ENCODE assay signal across 8 cellular contexts in the genomic region with DNA sequence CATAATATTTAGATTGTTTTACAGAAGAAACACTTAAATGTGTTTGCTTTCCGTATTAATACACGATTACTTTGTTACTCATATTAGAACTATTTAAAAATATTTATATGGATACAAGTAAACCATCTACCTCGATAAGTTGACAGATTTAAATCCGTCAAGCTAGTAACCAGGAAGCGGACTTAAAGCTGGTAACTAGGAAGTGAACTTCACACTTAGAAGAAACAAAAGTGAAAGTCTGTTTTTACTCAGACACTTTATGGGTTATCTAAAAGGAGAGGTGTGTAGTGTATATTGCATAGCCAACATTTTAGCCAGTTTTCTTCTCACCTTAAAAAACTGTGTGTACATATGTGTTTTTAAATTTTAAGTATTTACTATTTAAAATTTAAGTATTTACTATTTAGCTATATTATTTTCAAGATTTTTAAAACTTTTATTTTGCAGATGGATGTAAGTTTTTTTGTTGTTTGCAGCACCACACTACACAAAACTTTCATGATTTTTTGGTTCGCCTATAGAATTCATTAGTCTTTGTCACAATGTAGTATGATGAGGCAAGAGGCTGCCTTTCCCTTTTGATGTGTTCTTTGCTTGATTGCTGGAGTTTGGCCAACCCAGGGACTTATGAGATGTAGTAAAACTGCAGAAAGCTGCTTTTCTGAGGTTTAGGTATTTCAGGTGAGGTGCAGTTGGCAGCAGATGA.
DNase-seq lines count a peak whose midpoint lies in the region; ATAC-seq and TF ChIP-seq lines count a peak whose summit lies in the region.

No MANE protein-coding gene starts in this region.

- no peaks in the 10 kb centered on the region for H3K9me3 ChIP-seq in SU-DHL-6 (ENCODE audit: insufficient read depth, low read length)

- no peaks in the 10 kb centered on the region for H3K27me3 ChIP-seq in SU-DHL-6 (ENCODE audit: low read length)

- peaks cover 69% of the 10 kb centered on the region for H3K79me2 ChIP-seq in SU-DHL-6 (ENCODE audit: insufficient read depth, low read length)

- peak overlapping the region; percentile 84 for H3K9ac ChIP-seq in SU-DHL-6 (ENCODE audit: low read length)

- no peak overlapping the region for H2AFZ ChIP-seq in SU-DHL-6 (ENCODE audit: low read depth, low read length, severe bottlenecking)

- ATAC-seq in GM19468 (IDR thresholded peaks at IDR 0.05; ENCODE audit: extremely low read depth, unreplicated experiment) (peak; percentile 42), HG03469 (IDR thresholded peaks at IDR 0.05; ENCODE audit: unreplicated experiment) (peak; percentile 63)

- TF ChIP-seq CTCF in SU-DHL-6 (IDR thresholded peaks at IDR 0.05; ENCODE audit: insufficient read depth, low read length, poor library complexity, severe bottlenecking) = no peak
- TF ChIP-seq CTCF in fibroblast of mammary gland (conservative IDR thresholded peaks at IDR 0.05; ENCODE audit: control insufficient read depth, insufficient read depth, low read depth, low read length) = no peak

- no peaks in the 10 kb centered on the region for H3K36me3 ChIP-seq in SU-DHL-6 (ENCODE audit: low read length)

- H3K4me3 ChIP-seq in SU-DHL-6 (ENCODE audit: insufficient read depth, low read length, poor library complexity, severe bottlenecking) (peak overlapping the region; percentile 73), fibroblast of mammary gland (ENCODE audit: control insufficient read depth, low read depth, low read length) (peak overlapping the region; percentile 90), skeletal muscle cell (ENCODE audit: low read depth, low read length) (peak overlapping the region; percentile 73)

- H3K9me2 ChIP-seq in SU-DHL-6 (replicated peaks; ENCODE audit: insufficient read depth, low read length) = no peaks in the 10 kb centered on the region

- peaks cover 6% of the 10 kb centered on the region; the same call in 1 of the 2 replicates for H4K20me1 ChIP-seq in SU-DHL-6 (ENCODE audit: low read depth, low read length)

- peaks cover 12% of the 10 kb centered on the region for H3F3A ChIP-seq in SU-DHL-6 (ENCODE audit: insufficient read depth)

- no peak overlapping the region for H3K27ac ChIP-seq in SU-DHL-6 (ENCODE audit: low read depth, low read length)

- DNase-seq in GDM1 (lab: John Stamatoyannopoulos, UW) (peak; percentile 2), fibroblast of mammary gland (ENCODE audit: low read depth) (peak; percentile 47), skeletal muscle cell (ENCODE audit: low read depth) (no peak), NCI-H2196 (lab: John Stamatoyannopoulos, UW; ENCODE audit: unreplicated experiment) (no peak)
- no peak for DNase-seq in stimulated activated CD4-positive, alpha-beta T cell treated with anti-CD3 and anti-CD28 coated beads, Interleukin-2, amount 100 ng/mL, for 48 hours

- peak overlapping the region; percentile 89 for H3K4me2 ChIP-seq in SU-DHL-6 (ENCODE audit: low read depth, low read length, poor library complexity, severe bottlenecking)

Comparison
In these comparisons a context has a peak if more than half of its experiments do, and no peak if none do; other contexts are left out.
1. DNase-seq: peak in GDM1 (single experiment) and fibroblast of mammary gland (single experiment); none in skeletal muscle cell (single experiment), NCI-H2196 (single experiment) and stimulated activated CD4-positive, alpha-beta T cell treated with anti-CD3 and anti-CD28 coated beads, Interleukin-2, amount 100 ng/mL, for 48 hours (0 of 2).
2. Peak in every context shown above with its lines, with median percentiles within 50 percentile points of each other: H3K4me3 ChIP-seq.